ENCODE assay signal across 17 cellular contexts in the genomic region with DNA sequence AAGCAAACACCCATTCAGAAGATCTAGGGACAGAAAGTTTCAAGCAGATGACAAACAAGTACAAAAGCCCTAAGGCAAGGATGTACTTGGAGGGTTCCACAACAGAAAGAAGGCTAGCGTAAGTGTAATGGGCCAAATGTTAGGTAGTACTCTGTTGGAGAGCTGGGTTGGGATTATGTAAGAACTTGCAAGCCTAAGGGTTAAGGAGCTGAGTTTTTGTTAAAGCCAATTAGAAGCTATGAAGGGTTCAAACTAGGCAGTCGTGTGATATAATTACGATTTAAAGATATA. TPM values are rescaled to one million over a fixed set of nuclear protein-coding genes. Genes with fewer than 3 reads are reported as not detected.
DNase-seq lines count a peak whose midpoint lies in the region; FAIRE-seq and TF ChIP-seq lines count a peak whose summit lies in the region.
"Had no signal": no experiment of that assay in that cellular context is flagged by ENCODE, and none has a peak within 500 bp of the region (broad histone marks: within the 10 kb centered on the region; RNA-seq: fewer than 3 reads in every experiment).

No MANE protein-coding gene starts in this region.

- no peaks in the 10 kb centered on the region for H3K27me3 ChIP-seq in brain microvascular endothelial cell (replicated peaks)
- no peaks in the 10 kb centered on the region for H3K27me3 ChIP-seq in stomach smooth muscle (ENCODE audit: control insufficient read depth in 1 of 2, insufficient read depth in 2 of 2, low read length in 2 of 2)
- H3K27me3 ChIP-seq in neuronal stem cell (ENCODE audit: control insufficient read depth in 3 of 3, insufficient read depth in 3 of 3, low read depth in 1 of 3, low read length in 3 of 3): no peaks in the 10 kb centered on the region

- H3K36me3 Mint-ChIP-seq in HFFc6 (ENCODE audit: low read depth): peaks cover 43% of the 10 kb centered on the region

- peaks cover 2% of the 10 kb centered on the region for H3K79me1 ChIP-seq in neuronal stem cell (ENCODE audit: low read depth, low read length)

- DNase-seq in HFFc6 (no peak), brain microvascular endothelial cell (no peak), kidney (no peak), activated gamma-delta T cell (lab: John Stamatoyannopoulos, UW) (no peak), cerebellar cortex (ENCODE audit: low spot score) (no peak), neuronal stem cell (ENCODE audit: low spot score) (no peak), DMS53 treated with DMSO at 0.1 percent for 48 hours (lab: John Stamatoyannopoulos, UW; ENCODE audit: unreplicated experiment) (no peak)
- DNase-seq: activated CD8-positive, alpha-beta memory T cell treated with anti-CD3 and anti-CD28 coated beads, Interleukin-2, amount 50 U/mL, for 4 hours; amniotic stem cell; COR-L47; effector memory CD4-positive, alpha-beta T cell; KBM-7; NCI-H146; NCI-H774; stimulated activated CD4-positive, alpha-beta T cell treated with anti-CD3 and anti-CD28 coated beads, Interleukin-4, amount 100 ng/mL, for 1 hour; stimulated activated naive CD4-positive, alpha-beta T cell treated with Interleukin-2 at 50 U/mL for 16 hours had no signal

- H2BK5ac ChIP-seq in neuronal stem cell (ENCODE audit: low read length): no peak overlapping the region

- H4K91ac ChIP-seq in neuronal stem cell (ENCODE audit: low read depth, low read length, poor library complexity): no peak overlapping the region

- peak overlapping the region; percentile 91 for H3K27ac Mint-ChIP-seq in HFFc6

- no peak overlapping the region for H3K4me3 ChIP-seq in brain microvascular endothelial cell (ENCODE audit: low read depth, low read length)
- H3K4me3 ChIP-seq in kidney (ENCODE audit: low read length in 2 of 2): no peak overlapping the region
- H3K4me3 ChIP-seq in stomach smooth muscle (ENCODE audit: low read length in 2 of 2): no peak overlapping the region
- no peak overlapping the region for H3K4me3 ChIP-seq in neuronal stem cell (ENCODE audit: low read length in 2 of 2)

- H3K9me3 Mint-ChIP-seq in HFFc6: no peaks in the 10 kb centered on the region

- no peak overlapping the region for H3K23ac ChIP-seq in neuronal stem cell (ENCODE audit: low read depth, low read length, poor library complexity)

- peak overlapping the region; percentile 47 for H3K4me3 Mint-ChIP-seq in HFFc6

- H3K4me1 ChIP-seq in kidney (ENCODE audit: control insufficient read depth in 1 of 2, insufficient read depth in 1 of 2, low read depth in 1 of 2, low read length in 2 of 2): peaks cover 0 to 4% of the 10 kb centered on the region in 2 donors
- peaks cover 9% of the 10 kb centered on the region for H3K4me1 ChIP-seq in stomach smooth muscle (ENCODE audit: control insufficient read depth, insufficient read depth, low read length)
- no peaks in the 10 kb centered on the region for H3K4me1 ChIP-seq in neuronal stem cell (ENCODE audit: control insufficient read depth in 2 of 2, insufficient read depth in 1 of 2, low read depth in 1 of 2, low read length in 2 of 2)

- H3K36me3 ChIP-seq in brain microvascular endothelial cell (replicated peaks) (peaks cover 29% of the 10 kb centered on the region), kidney (ENCODE audit: control insufficient read depth in 1 of 2, insufficient read depth in 2 of 2, low read length in 2 of 2) (peaks cover 9 to 51% of the 10 kb centered on the region in 2 donors), stomach smooth muscle (ENCODE audit: control insufficient read depth in 2 of 2, insufficient read depth in 2 of 2, low read length in 2 of 2) (peaks cover 10 to 23% of the 10 kb centered on the region in 2 donors), neuronal stem cell (replicated peaks in 1 of 2; ENCODE audit: control insufficient read depth in 2 of 2, insufficient read depth in 2 of 2, low read length in 2 of 2) (peaks cover 19 to 100% of the 10 kb centered on the region in 2 donors)

- no peak overlapping the region for H2BK15ac ChIP-seq in neuronal stem cell (ENCODE audit: low read length)

- no peak overlapping the region for H2BK120ac ChIP-seq in neuronal stem cell (ENCODE audit: low read depth, low read length)

- H3K4me2 ChIP-seq in neuronal stem cell (ENCODE audit: insufficient read depth, low read length, poor library complexity, severe bottlenecking): no peak overlapping the region

- FAIRE-seq in kidney (lab: Jason Lieb, UNC): no peak

- no peak overlapping the region for H4K8ac ChIP-seq in neuronal stem cell (ENCODE audit: low read depth, low read length)

- intact Hi-C loops in kidney (cut with DNase I): no loop called here

- H3K27ac ChIP-seq in brain microvascular endothelial cell (peak overlapping the region; percentile 36), kidney (ENCODE audit: low read depth in 2 of 2, low read length in 2 of 2) (peak overlapping the region; percentile 10 to 34), stomach smooth muscle (ENCODE audit: low read length) (peak overlapping the region; percentile 53), neuronal stem cell (replicated peaks; ENCODE audit: low read length) (no peak overlapping the region)

- no peaks in the 10 kb centered on the region for H3K27me3 Mint-ChIP-seq in HFFc6 (ENCODE audit: insufficient read depth)

- H2AFZ ChIP-seq in neuronal stem cell (ENCODE audit: low read length): no peak overlapping the region

- in situ Hi-C loops in brain microvascular endothelial cell (cut with HindIII; ENCODE audit: low pct_ligation_motif_present, low sequenced_read_pairs): no loop called here

- no peak overlapping the region for H3K9ac ChIP-seq in kidney (ENCODE audit: low read length in 2 of 2)
- no peak overlapping the region for H3K9ac ChIP-seq in stomach smooth muscle (ENCODE audit: low read length in 2 of 2)
- H3K9ac ChIP-seq in neuronal stem cell (ENCODE audit: low read depth, low read length, poor library complexity): no peak overlapping the region

- H3K9me3 ChIP-seq in kidney (ENCODE audit: control insufficient read depth in 1 of 2, low read length in 2 of 2) (no peaks in the 10 kb centered on the region), stomach smooth muscle (ENCODE audit: control insufficient read depth in 2 of 2, low read length in 2 of 2) (no peaks in the 10 kb centered on the region), neuronal stem cell (replicated peaks in 1 of 2; ENCODE audit: control insufficient read depth in 2 of 2, insufficient read depth in 1 of 2, low read depth in 1 of 2, low read length in 2 of 2) (no peaks in the 10 kb centered on the region)

- H2BK12ac ChIP-seq in neuronal stem cell (ENCODE audit: low read length): no peak overlapping the region

- no peak overlapping the region for H2AK5ac ChIP-seq in neuronal stem cell (ENCODE audit: low read depth, low read length)

- no peak overlapping the region for H3K4ac ChIP-seq in neuronal stem cell (ENCODE audit: low read length)

- no CpG with 5 or more reads among the region's 3 CpGs for WGBS in neuronal stem cell (ENCODE audit: extremely low coverage in 2 of 2, insufficient read length in 2 of 2, insufficient replicate concordance in 1 of 2), 2 donors

- peaks cover 47% of the 10 kb centered on the region for H3K4me1 Mint-ChIP-seq in HFFc6 (ENCODE audit: low read depth)

- no peak for TF ChIP-seq CTCF in HFFc6 (IDR thresholded peaks at IDR 0.05)
- TF ChIP-seq CTCF in brain microvascular endothelial cell (IDR thresholded peaks at IDR 0.05; ENCODE audit: low read depth, low read length, missing control alignments): no peak
- TF ChIP-seq CTCF in kidney (IDR thresholded peaks at IDR 0.05; ENCODE audit: borderline replicate concordance, extremely low read depth, insufficient read depth): no peak

- no peak overlapping the region for H3K14ac ChIP-seq in neuronal stem cell (ENCODE audit: low read length)

- no peak overlapping the region for H3K18ac ChIP-seq in neuronal stem cell (ENCODE audit: low read length)

RNA-seq across cellular contexts. Expression of gene HECTD1, which starts 41.4 kb away (rescaled TPM):
- total RNA-seq in HFFc6 (2021; fragmentation: NEBNext Ultra II Directional; extraction: Animal tissue kit (Norgen Biotek cat#: 25700)): 100 to 1,000 TPM; 125 to 153 (median 145) TPM
- total RNA-seq in kidney: 164 TPM
- 35.5 TPM for polyA plus RNA-seq in kidney (ENCODE audit: insufficient read depth, low read depth, low replicate concordance)
- 37.9 TPM for polyA plus RNA-seq in neuronal stem cell (2013, experiment 1 of 2)
- polyA plus RNA-seq in neuronal stem cell (2013, experiment 2 of 2): 42.1 TPM
